Comparison of ENCODE assay signal across 1 cellular context in the genomic region with DNA sequence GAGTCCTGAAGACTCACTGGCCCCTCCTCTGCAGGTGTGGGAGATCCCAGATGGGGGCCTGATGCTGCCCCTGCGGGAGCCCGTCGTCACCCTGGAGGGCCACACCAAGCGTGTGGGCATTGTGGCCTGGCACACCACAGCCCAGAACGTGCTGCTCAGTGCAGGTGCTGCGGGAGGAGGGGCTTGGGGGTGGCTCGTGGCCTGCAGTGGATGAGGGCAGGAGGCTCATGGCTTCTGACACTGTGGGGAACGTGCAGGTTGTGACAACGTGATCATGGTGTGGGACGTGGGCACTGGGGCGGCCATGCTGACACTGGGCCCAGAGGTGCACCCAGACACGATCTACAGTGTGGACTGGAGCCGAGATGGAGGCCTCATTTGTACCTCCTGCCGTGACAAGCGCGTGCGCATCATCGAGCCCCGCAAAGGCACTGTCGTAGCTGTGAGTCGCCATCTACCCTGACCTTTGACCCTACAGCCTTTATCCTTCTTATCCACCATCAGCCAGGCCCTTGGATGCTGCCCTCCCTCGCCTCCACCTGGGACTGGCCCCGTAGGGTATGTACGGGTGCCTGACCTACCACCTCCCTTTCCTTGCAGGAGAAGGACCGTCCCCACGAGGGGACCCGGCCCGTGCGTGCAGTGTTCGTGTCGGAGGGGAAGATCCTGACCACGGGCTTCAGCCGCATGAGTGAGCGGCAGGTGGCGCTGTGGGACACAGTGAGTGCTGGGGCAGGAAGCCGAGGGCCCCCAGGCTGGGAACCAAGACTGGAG.
A peak's percentile ranks its signal among the peaks of the same experiment; 100 is the strongest.
TF ChIP-seq lines count a peak whose summit lies in the region.

No MANE protein-coding gene starts in this region.

TF ChIP-seq in H1, 55 proteins besides CTCF, POLR2A, EP300 and RAD21:
- TF ChIP-seq CBX5 (IDR thresholded peaks at IDR 0.05; ENCODE audit: low read depth, low read length), result no peak
- TF ChIP-seq GABPA (IDR thresholded peaks at IDR 0.05; ENCODE audit: borderline replicate concordance, insufficient read depth, low read length), result 0 out of 2 replicates have a peak, but pooled peaks have one; percentile 55
- TF ChIP-seq YY1 (IDR thresholded peaks at IDR 0.05; ENCODE audit: low read depth, low read length), result 0 out of 2 replicates have a peak, but pooled peaks have one; percentile 14
- TF ChIP-seq SIN3A (conservative IDR thresholded peaks at IDR 0.05 in 1 of 2, IDR thresholded peaks at IDR 0.05 in 1 of 2; ENCODE audit: low read depth in 1 of 2, low read length in 2 of 2), result 0 out of 4 replicates have a peak, but pooled peaks of 1 of the 2 experiments have one; percentile 20
- TF ChIP-seq BACH1 (IDR thresholded peaks at IDR 0.05; ENCODE audit: low read length), result peak; percentile 24; the same call in 1 of the 2 replicates
- TF ChIP-seq JUND (IDR thresholded peaks at IDR 0.05; ENCODE audit: low read length), result 0 out of 2 replicates have a peak, but pooled peaks have one; percentile 14
- TF ChIP-seq POU5F1 (IDR thresholded peaks at IDR 0.05; ENCODE audit: low read depth, low read length), result no peak
